1 cellular context compared by ENCODE assay signal in the genomic region with DNA sequence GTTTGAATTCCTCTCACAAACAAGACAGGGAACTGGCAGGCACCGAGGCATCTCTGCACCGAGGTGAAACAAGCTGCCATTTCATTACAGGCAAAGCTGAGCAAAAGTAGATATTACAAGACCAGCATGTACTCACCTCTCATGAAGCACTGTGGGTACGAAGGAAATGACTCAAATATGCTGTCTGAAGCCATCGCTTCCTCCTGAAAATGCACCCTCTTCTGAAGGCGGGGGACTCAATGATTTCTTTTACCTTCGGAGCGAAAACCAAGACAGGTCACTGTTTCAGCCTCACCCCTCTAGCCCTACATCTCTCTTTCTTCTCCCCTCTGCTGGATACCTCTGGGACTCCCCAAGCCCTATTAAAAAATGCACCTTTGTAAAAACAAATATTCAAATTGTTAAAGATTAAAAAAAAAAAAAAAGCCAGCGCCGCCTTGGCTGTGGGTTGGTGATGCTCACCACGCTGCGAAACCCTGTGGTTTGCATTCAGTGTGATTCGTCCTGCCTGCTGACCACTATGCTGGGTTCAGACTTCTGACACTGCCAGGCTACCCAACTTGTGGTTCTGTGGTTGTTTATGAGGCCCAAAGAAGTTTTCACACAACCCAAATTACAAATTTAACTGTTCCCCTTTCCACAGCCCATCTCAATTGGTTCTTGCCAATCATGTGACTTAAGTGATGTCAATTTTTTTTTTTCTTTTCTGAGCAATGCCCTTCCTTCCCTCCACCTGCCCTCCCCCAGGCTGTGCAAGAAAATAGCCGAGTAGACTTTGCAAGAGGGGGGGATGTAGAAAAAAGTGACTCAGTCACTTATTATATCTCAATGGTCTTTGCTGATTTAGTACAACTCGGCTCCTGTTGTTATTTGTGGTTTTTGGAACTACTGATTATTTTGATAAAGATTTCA.
TF ChIP-seq lines count a peak whose summit lies in the region.

A gene (minus strand): TSS at position 597 of the 912 bp plus-strand sequence.

TF ChIP-seq in GM23338, 12 proteins besides CTCF, POLR2A, EP300 and RAD21:
- TF ChIP-seq, protein P1, sequence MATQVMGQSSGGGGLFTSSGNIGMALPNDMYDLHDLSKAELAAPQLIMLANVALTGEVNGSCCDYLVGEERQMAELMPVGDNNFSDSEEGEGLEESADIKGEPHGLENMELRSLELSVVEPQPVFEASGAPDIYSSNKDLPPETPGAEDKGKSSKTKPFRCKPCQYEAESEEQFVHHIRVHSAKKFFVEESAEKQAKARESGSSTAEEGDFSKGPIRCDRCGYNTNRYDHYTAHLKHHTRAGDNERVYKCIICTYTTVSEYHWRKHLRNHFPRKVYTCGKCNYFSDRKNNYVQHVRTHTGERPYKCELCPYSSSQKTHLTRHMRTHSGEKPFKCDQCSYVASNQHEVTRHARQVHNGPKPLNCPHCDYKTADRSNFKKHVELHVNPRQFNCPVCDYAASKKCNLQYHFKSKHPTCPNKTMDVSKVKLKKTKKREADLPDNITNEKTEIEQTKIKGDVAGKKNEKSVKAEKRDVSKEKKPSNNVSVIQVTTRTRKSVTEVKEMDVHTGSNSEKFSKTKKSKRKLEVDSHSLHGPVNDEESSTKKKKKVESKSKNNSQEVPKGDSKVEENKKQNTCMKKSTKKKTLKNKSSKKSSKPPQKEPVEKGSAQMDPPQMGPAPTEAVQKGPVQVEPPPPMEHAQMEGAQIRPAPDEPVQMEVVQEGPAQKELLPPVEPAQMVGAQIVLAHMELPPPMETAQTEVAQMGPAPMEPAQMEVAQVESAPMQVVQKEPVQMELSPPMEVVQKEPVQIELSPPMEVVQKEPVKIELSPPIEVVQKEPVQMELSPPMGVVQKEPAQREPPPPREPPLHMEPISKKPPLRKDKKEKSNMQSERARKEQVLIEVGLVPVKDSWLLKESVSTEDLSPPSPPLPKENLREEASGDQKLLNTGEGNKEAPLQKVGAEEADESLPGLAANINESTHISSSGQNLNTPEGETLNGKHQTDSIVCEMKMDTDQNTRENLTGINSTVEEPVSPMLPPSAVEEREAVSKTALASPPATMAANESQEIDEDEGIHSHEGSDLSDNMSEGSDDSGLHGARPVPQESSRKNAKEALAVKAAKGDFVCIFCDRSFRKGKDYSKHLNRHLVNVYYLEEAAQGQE (IDR thresholded peaks at IDR 0.05; ENCODE audit: unreplicated experiment), result no peak
